ENCODE assay signal across 1 cellular context in the genomic region with DNA sequence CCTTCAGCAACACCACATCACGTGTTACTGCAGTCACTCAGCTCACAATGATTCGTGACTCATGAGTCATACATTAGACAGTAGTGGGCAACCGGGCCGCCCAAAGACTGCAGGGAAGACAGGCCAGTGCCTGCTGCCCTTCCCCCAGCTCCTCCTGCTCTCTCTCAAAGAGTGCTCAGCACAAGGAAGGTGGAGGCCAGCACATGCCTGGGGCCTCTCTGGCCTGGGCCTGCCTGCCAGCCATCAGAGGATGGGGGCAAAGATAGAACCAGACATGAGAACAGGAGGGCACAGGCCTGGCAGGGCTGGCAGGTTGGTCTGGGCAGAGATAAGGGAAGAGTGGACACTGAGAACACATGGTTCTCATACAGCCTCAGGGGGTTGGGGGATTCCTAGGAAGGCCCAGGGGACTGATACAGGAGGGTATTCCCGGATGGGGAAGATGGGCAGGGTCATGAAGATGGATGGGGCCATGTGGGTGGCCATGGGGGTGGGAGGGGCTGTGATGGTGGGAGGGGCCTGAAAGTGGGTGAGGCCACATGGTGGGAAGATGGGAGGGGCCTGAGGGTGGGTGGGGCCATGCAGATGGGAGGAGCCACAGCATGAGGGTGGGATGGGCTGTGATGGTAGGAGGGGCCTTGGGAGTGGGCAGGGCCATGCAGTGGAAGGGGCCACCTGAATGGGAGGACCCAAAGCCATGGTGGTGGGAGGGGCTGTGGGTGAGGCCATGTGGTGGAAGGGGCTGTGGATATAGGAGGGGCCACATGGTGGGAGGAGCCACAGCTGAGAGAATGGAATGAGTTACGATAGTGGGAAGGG.
TF ChIP-seq lines count a peak whose summit lies in the region.

No MANE protein-coding gene starts in this region.

TF ChIP-seq in HEK293, 187 proteins besides CTCF, POLR2A, EP300 and RAD21 (continued from another document):
- TF ChIP-seq, protein P1, sequence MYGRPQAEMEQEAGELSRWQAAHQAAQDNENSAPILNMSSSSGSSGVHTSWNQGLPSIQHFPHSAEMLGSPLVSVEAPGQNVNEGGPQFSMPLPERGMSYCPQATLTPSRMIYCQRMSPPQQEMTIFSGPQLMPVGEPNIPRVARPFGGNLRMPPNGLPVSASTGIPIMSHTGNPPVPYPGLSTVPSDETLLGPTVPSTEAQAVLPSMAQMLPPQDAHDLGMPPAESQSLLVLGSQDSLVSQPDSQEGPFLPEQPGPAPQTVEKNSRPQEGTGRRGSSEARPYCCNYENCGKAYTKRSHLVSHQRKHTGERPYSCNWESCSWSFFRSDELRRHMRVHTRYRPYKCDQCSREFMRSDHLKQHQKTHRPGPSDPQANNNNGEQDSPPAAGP (tag by site-specific recombination; IDR thresholded peaks at IDR 0.05): peak; percentile 43; the same call in 1 of the 2 replicates
- TF ChIP-seq SP3 (tag by site-specific recombination; IDR thresholded peaks at IDR 0.05) (peak; percentile 80), ZEB2 (tag by site-specific recombination; IDR thresholded peaks at IDR 0.05) (0 out of 2 replicates have a peak, but pooled peaks have one; percentile 18), ZNF791 (tag by site-specific recombination; IDR thresholded peaks at IDR 0.05) (no peak), FEZF1 (tag by site-specific recombination; IDR thresholded peaks at IDR 0.05) (no peak), KLF1 (tag by site-specific recombination; IDR thresholded peaks at IDR 0.05) (peak; percentile 68), KLF9 (tag by site-specific recombination; IDR thresholded peaks at IDR 0.05; ENCODE audit: low read depth) (peak; percentile 82)
- TF ChIP-seq, protein P2, sequence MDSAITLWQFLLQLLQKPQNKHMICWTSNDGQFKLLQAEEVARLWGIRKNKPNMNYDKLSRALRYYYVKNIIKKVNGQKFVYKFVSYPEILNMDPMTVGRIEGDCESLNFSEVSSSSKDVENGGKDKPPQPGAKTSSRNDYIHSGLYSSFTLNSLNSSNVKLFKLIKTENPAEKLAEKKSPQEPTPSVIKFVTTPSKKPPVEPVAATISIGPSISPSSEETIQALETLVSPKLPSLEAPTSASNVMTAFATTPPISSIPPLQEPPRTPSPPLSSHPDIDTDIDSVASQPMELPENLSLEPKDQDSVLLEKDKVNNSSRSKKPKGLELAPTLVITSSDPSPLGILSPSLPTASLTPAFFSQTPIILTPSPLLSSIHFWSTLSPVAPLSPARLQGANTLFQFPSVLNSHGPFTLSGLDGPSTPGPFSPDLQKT (IDR thresholded peaks at IDR 0.05; ENCODE audit: borderline replicate concordance, low read depth, low read length): no peak
